ENCODE assay signal across 2 cellular contexts in genomic region chr2:197615033-197615652, GRCh38.
TF ChIP-seq lines count a peak whose summit lies in the region.

No MANE protein-coding gene starts in this region.

TF ChIP-seq in GM12878, 131 proteins besides CTCF, POLR2A, EP300 and RAD21 (continued from another document):
- peak; percentile 42 for TF ChIP-seq PKNOX1 (IDR thresholded peaks at IDR 0.05)

TF ChIP-seq in SK-N-SH, 30 proteins besides CTCF, POLR2A, EP300 and RAD21 (continued from another document):
- no peak for TF ChIP-seq ZBTB33 (IDR thresholded peaks at IDR 0.05; ENCODE audit: borderline replicate concordance, low read depth)
- no peak for TF ChIP-seq MEF2A (IDR thresholded peaks at IDR 0.05; ENCODE audit: borderline replicate concordance, low read depth)
- TF ChIP-seq SIN3A (IDR thresholded peaks at IDR 0.05; ENCODE audit: borderline replicate concordance, low read depth, low read length): no peak
- TF ChIP-seq FOXM1 (IDR thresholded peaks at IDR 0.05; ENCODE audit: low read depth): no peak
- TF ChIP-seq MAX (IDR thresholded peaks at IDR 0.05; ENCODE audit: low read depth): no peak
- no peak for TF ChIP-seq FOSL2 (IDR thresholded peaks at IDR 0.05; ENCODE audit: borderline replicate concordance, low read depth)
- TF ChIP-seq TEAD4 (IDR thresholded peaks at IDR 0.05; ENCODE audit: borderline replicate concordance, insufficient read depth): no peak
- TF ChIP-seq RCOR1 (IDR thresholded peaks at IDR 0.05; ENCODE audit: low read length): no peak
- TF ChIP-seq NFIC (IDR thresholded peaks at IDR 0.05; ENCODE audit: borderline replicate concordance): no peak
- no peak for TF ChIP-seq RFX5 (IDR thresholded peaks at IDR 0.05; ENCODE audit: low read length)
- no peak for TF ChIP-seq REST (IDR thresholded peaks at IDR 0.05; ENCODE audit: low read depth, low read length)
TF ChIP-seq in SK-N-SH: peak in this region for 0.
